ENCODE assay signal across 8 cellular contexts in the genomic region with DNA sequence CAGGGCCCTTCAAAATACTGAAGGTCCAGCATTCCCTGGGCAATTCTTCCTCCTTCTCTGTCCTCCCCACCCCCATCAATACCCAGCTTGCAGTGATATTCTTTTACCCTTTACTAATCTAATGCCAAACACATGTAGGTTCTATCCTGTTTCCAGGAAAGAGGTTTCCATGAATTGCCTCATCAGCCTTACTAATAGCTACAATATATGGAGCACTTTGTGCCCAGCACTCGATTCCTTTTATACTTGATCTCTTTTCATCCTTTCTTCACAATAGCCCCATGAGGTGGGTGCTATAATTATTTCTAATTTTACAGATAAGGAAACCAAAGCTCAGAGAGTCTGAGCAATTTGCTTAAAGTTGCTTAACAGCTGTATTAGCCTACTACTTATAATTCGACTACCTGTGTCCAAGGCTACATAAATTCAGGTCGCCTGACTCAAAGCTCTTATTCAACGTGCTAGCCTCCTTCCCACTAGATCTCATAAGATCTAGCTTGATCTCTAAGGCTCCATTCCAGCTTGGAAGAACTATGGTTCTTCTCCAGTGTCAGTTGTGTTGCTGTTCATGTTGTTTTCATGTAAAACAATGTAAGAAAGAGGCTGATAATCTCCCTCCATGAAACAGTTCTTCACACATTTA.
DNase-seq lines count a peak whose midpoint lies in the region; ATAC-seq and TF ChIP-seq lines count a peak whose summit lies in the region.

No MANE protein-coding gene starts in this region.

- peak; percentile 2 for ATAC-seq in HG03520 (IDR thresholded peaks at IDR 0.05; ENCODE audit: unreplicated experiment)
- ATAC-seq in GM21786 (IDR thresholded peaks at IDR 0.05; ENCODE audit: unreplicated experiment): no peak
- ATAC-seq in GM21360 (IDR thresholded peaks at IDR 0.05; ENCODE audit: unreplicated experiment): no peak

- peak overlapping the region; percentile 52 for H3K27ac Mint-ChIP-seq in Calu3 (ENCODE audit: unreplicated experiment)
- peak overlapping the region in 4 of 5 experiments; percentile 58 to 91 (median 82) for H3K27ac Mint-ChIP-seq in brain
- peak overlapping the region; percentile 57 for H3K27ac Mint-ChIP-seq in mesothelial cell of epicardium

- no peaks in the 10 kb centered on the region for H3K27me3 Mint-ChIP-seq in Calu3 (ENCODE audit: unreplicated experiment)
- no peaks in the 10 kb centered on the region for H3K27me3 Mint-ChIP-seq in brain
- H3K27me3 Mint-ChIP-seq in mesothelial cell of epicardium (ENCODE audit: low read depth): no peaks in the 10 kb centered on the region

- intact Hi-C loops in Calu3 (cut with micrococcal nuclease; ENCODE audit: unreplicated experiment): no loop called here

- TF ChIP-seq CTCF in Calu3 (IDR thresholded peaks at IDR 0.05; ENCODE audit: unreplicated experiment) (no peak), brain (conservative IDR thresholded peaks at IDR 0.05) (no peak), mesothelial cell of epicardium (IDR thresholded peaks at IDR 0.05; ENCODE audit: unreplicated experiment) (no peak)

- H3K4me1 Mint-ChIP-seq in Calu3 (ENCODE audit: low read depth, unreplicated experiment) (peaks cover 37% of the 10 kb centered on the region), brain (peaks cover 41% of the 10 kb centered on the region), mesothelial cell of epicardium (peaks cover 21% of the 10 kb centered on the region)

- DNase-seq in Calu3 (no peak), mesothelial cell of epicardium (ENCODE audit: low spot score in 2 of 2, unreplicated experiment in 2 of 2) (no peak), activated gamma-delta T cell (lab: John Stamatoyannopoulos, UW) (no peak), DMS153 (lab: John Stamatoyannopoulos, UW) (no peak)

- CTCF ChIA-PET in Calu3 (lab: Charles Lee): interaction anchor here (0.5 to 1.4 kb wide), 5 partner anchors 12 to 111 kb away, joined by 3 to 5 read pairs (median 3); no protein-coding TSS in a partner anchor

- peaks cover 3% of the 10 kb centered on the region for H3K9me3 Mint-ChIP-seq in Calu3 (ENCODE audit: low read depth, unreplicated experiment)
- peaks cover 0 to 9% (median 3%) of the 10 kb centered on the region in 5 experiments for H3K9me3 Mint-ChIP-seq in brain
- H3K9me3 Mint-ChIP-seq in mesothelial cell of epicardium: peaks cover 15% of the 10 kb centered on the region

- no TSS peak for BruUV-seq in Calu3 (replicated peaks; lab: Mats Ljungman, UMichigan)

- no peaks in the 10 kb centered on the region for H3K36me3 Mint-ChIP-seq in Calu3 (ENCODE audit: insufficient read depth, unreplicated experiment)
- no peaks in the 10 kb centered on the region for H3K36me3 Mint-ChIP-seq in brain
- H3K36me3 Mint-ChIP-seq in mesothelial cell of epicardium: peaks cover 3% of the 10 kb centered on the region

- H3K4me3 Mint-ChIP-seq in Calu3 (ENCODE audit: low read depth, unreplicated experiment): no peak overlapping the region
- H3K4me3 Mint-ChIP-seq in brain: peak overlapping the region in 2 of 5 experiments; percentile 14 to 23
- no peak overlapping the region for H3K4me3 Mint-ChIP-seq in mesothelial cell of epicardium
